19 cellular contexts compared by ENCODE assay signal in genomic region chr16:75112281-75113045, GRCh38. TPM values are rescaled to one million over a fixed set of nuclear protein-coding genes. Genes with fewer than 3 reads are reported as not detected.
DNase-seq lines count a peak whose midpoint lies in the region; ATAC-seq and TF ChIP-seq lines count a peak whose summit lies in the region.
"Had no signal": no experiment of that assay in that cellular context is flagged by ENCODE, and none has a peak within 500 bp of the region (broad histone marks: within the 10 kb centered on the region; RNA-seq: fewer than 3 reads in every experiment).

No MANE protein-coding gene starts in this region.

- intact Hi-C loops in activated CD4-positive, alpha-beta T cell treated with anti-CD3 and anti-CD28 coated beads for 36 hours (cut with DNase I, micrococcal nuclease), result loop anchor here (5.0 to 10.0 kb wide), 2 partner anchors 175 to 408 kb away; partner anchors contain the start of gene MLKL (in 1 of the 2)
- intact Hi-C loops in transverse colon (cut with DNase I; ENCODE audit: low total_unique reads), result no loop called here

- H3K27me3 Mint-ChIP-seq in activated CD4-positive, alpha-beta T cell treated with anti-CD3 and anti-CD28 coated beads, Interleukin-2, amount 10 ng/mL, durations not matched to agents 7 days and 5 days, result no peaks in the 10 kb centered on the region
- H3K27me3 Mint-ChIP-seq in activated CD4-positive, alpha-beta T cell treated with anti-CD3 and anti-CD28 coated beads for 36 hours, result peaks cover 6% of the 10 kb centered on the region
- no peaks in the 10 kb centered on the region for H3K27me3 Mint-ChIP-seq in type B pancreatic cell

- TF ChIP-seq POLR2A in transverse colon (IDR thresholded peaks at IDR 0.05), result no peak

- H3K9me3 ChIP-seq in KOPT-K1 (ENCODE audit: insufficient read depth, low read length, poor library complexity, severe bottlenecking), result no peaks in the 10 kb centered on the region
- no peaks in the 10 kb centered on the region for H3K9me3 ChIP-seq in iPS-20b (ENCODE audit: insufficient read depth, low read depth, low read length)
- no peaks in the 10 kb centered on the region for H3K9me3 ChIP-seq in skeletal muscle tissue (ENCODE audit: control insufficient read depth in 3 of 3, low read length in 3 of 3)
- H3K9me3 ChIP-seq in transverse colon, result no peaks in the 10 kb centered on the region

- H3K36me3 ChIP-seq in KOPT-K1 (ENCODE audit: insufficient read depth, low read length), result no peaks in the 10 kb centered on the region
- H3K36me3 ChIP-seq in iPS-20b (ENCODE audit: insufficient read depth, low read depth, low read length), result no peaks in the 10 kb centered on the region
- H3K36me3 ChIP-seq in skeletal muscle tissue (ENCODE audit: control insufficient read depth in 3 of 3, insufficient read depth in 3 of 3, low read length in 3 of 3), result peaks cover 7 to 22% (median 20%) of the 10 kb centered on the region in 3 donors
- H3K36me3 ChIP-seq in transverse colon, result no peaks in the 10 kb centered on the region

- H3K27ac ChIP-seq in KOPT-K1 (ENCODE audit: low read depth, low read length, poor library complexity, severe bottlenecking), result peak overlapping the region; percentile 99
- H3K27ac ChIP-seq in iPS-20b (ENCODE audit: low read length), result no peak overlapping the region
- peak overlapping the region; percentile 96 for H3K27ac ChIP-seq in skeletal muscle tissue (ENCODE audit: low read depth, low read length)
- peak overlapping the region in 2 of 4 donors; percentile 69 to 90 for H3K27ac ChIP-seq in transverse colon

- WGBS in transverse colon (ENCODE audit: low coverage in 1 of 2), 2 donors, result 26 to 70% methylated on average over 7 to 25 of the region's 25 CpGs

- POLR2A ChIA-PET in activated CD4-positive, alpha-beta T cell treated with anti-CD3 and anti-CD28 coated beads, Interleukin-2, amount 10 ng/mL, durations not matched to agents 7 days and 5 days (lab: Charles Lee), result no interaction called here
- POLR2A ChIA-PET in activated CD4-positive, alpha-beta T cell treated with anti-CD3 and anti-CD28 coated beads for 36 hours (lab: Charles Lee), result interaction anchor here (0.6 to 3.9 kb wide), 3 partner anchors 13 to 161 kb away, joined by 3 to 23 read pairs (median 4); partner anchors contain the start of gene ZNRF1

- in situ Hi-C loops in transverse colon (cut with MboI; ENCODE audit: low pct_ligation_motif_present in 1 of 4, low pct_unique_long_range_greater_than_20kb in 1 of 4, low sequenced_read_pairs in 3 of 4), result loop anchor here in 1 of 4 donors (25.0 kb wide), 1 partner anchor 400 kb away; the partner anchor contains the start of gene MLKL

- H3K4me1 Mint-ChIP-seq in activated CD4-positive, alpha-beta T cell treated with anti-CD3 and anti-CD28 coated beads, Interleukin-2, amount 10 ng/mL, durations not matched to agents 7 days and 5 days, result peaks cover 46% of the 10 kb centered on the region
- peaks cover 50% of the 10 kb centered on the region for H3K4me1 Mint-ChIP-seq in activated CD4-positive, alpha-beta T cell treated with anti-CD3 and anti-CD28 coated beads for 36 hours
- H3K4me1 Mint-ChIP-seq in type B pancreatic cell (ENCODE audit: unreplicated experiment), result peaks cover 9% of the 10 kb centered on the region

- peaks cover 14% of the 10 kb centered on the region; the same call in 1 of the 2 replicates for H3K4me1 ChIP-seq in iPS-20b (ENCODE audit: insufficient read depth, low read length)
- H3K4me1 ChIP-seq in skeletal muscle tissue (ENCODE audit: control insufficient read depth in 3 of 3, insufficient read depth in 3 of 3, low read length in 3 of 3), result peaks cover 77 to 81% (median 80%) of the 10 kb centered on the region in 3 donors
- H3K4me1 ChIP-seq in transverse colon, result peaks cover 39 to 64% (median 42%) of the 10 kb centered on the region in 4 donors

- no peak for TF ChIP-seq EP300 in transverse colon (IDR thresholded peaks at IDR 0.05; ENCODE audit: low read depth)

- no peak overlapping the region for H3K4me3 Mint-ChIP-seq in activated CD4-positive, alpha-beta T cell treated with anti-CD3 and anti-CD28 coated beads, Interleukin-2, amount 10 ng/mL, durations not matched to agents 7 days and 5 days
- H3K4me3 Mint-ChIP-seq in activated CD4-positive, alpha-beta T cell treated with anti-CD3 and anti-CD28 coated beads for 36 hours, result no peak overlapping the region
- no peak overlapping the region for H3K4me3 Mint-ChIP-seq in type B pancreatic cell
- H3K4me3 Mint-ChIP-seq: effector memory CD8-positive, alpha-beta T cell had no signal

- ATAC-seq in activated CD4-positive, alpha-beta T cell treated with anti-CD3 and anti-CD28 coated beads for 36 hours, result no peak
- ATAC-seq: effector memory CD8-positive, alpha-beta T cell; SK-N-SH treated with all-trans-retinoic acid at 6 μM for 48 hours had no signal

- no peaks in the 10 kb centered on the region for H3K9me3 Mint-ChIP-seq in activated CD4-positive, alpha-beta T cell treated with anti-CD3 and anti-CD28 coated beads, Interleukin-2, amount 10 ng/mL, durations not matched to agents 7 days and 5 days
- no peaks in the 10 kb centered on the region for H3K9me3 Mint-ChIP-seq in activated CD4-positive, alpha-beta T cell treated with anti-CD3 and anti-CD28 coated beads for 36 hours (ENCODE audit: low read depth)
- H3K9me3 Mint-ChIP-seq in type B pancreatic cell, result no peaks in the 10 kb centered on the region
- H3K9me3 Mint-ChIP-seq: effector memory CD8-positive, alpha-beta T cell had no signal

- TF ChIP-seq CTCF in type B pancreatic cell (conservative IDR thresholded peaks at IDR 0.05) (no peak), transverse colon (IDR thresholded peaks at IDR 0.05) (no peak)

- DNase-seq in activated CD4-positive, alpha-beta T cell treated with anti-CD3 and anti-CD28 coated beads, Interleukin-2, amount 10 ng/mL, durations not matched to agents 7 days and 5 days, result no peak
- DNase-seq in activated CD4-positive, alpha-beta T cell treated with anti-CD3 and anti-CD28 coated beads for 36 hours, result no peak
- DNase-seq in type B pancreatic cell (ENCODE audit: extremely low spot score, unreplicated experiment) (no peak), transverse colon (no peak), T1000 (lab: John Stamatoyannopoulos, UW) (no peak)
- DNase-seq: activated naive CD4-positive, alpha-beta T cell treated with Interleukin-2 at 50 U/mL for 16 hours; COR-L47; effector memory CD8-positive, alpha-beta T cell; foreskin fibroblast; GF-D8; NCI-H1436 treated with DMSO at 0.1 percent for 48 hours; NCI-H510A treated with DMSO at 0.1 percent for 48 hours; OCI-M1; stimulated activated CD4-positive, alpha-beta T cell treated with anti-CD3 and anti-CD28 coated beads, Interleukin-1b, Interleukin-23, amount 100 ng/mL, for 48 hours had no signal

- H3K27me3 ChIP-seq in iPS-20b (ENCODE audit: insufficient read depth, low read length), result no peaks in the 10 kb centered on the region
- no peaks in the 10 kb centered on the region for H3K27me3 ChIP-seq in skeletal muscle tissue (ENCODE audit: control insufficient read depth in 3 of 3, insufficient read depth in 3 of 3, low read length in 3 of 3)
- no peaks in the 10 kb centered on the region for H3K27me3 ChIP-seq in transverse colon

- H3K27ac Mint-ChIP-seq in activated CD4-positive, alpha-beta T cell treated with anti-CD3 and anti-CD28 coated beads, Interleukin-2, amount 10 ng/mL, durations not matched to agents 7 days and 5 days, result peak overlapping the region; percentile 62
- H3K27ac Mint-ChIP-seq in activated CD4-positive, alpha-beta T cell treated with anti-CD3 and anti-CD28 coated beads for 36 hours, result no peak overlapping the region
- H3K27ac Mint-ChIP-seq in type B pancreatic cell, result no peak overlapping the region

- H3K4me3 ChIP-seq in iPS-20b (ENCODE audit: low read length) (no peak overlapping the region), skeletal muscle tissue (ENCODE audit: low read length in 3 of 3) (no peak overlapping the region), transverse colon (no peak overlapping the region)

- CTCF ChIA-PET in activated CD4-positive, alpha-beta T cell treated with anti-CD3 and anti-CD28 coated beads, Interleukin-2, amount 10 ng/mL, durations not matched to agents 7 days and 5 days (lab: Charles Lee), result interaction anchor here (0.6 to 6.6 kb wide), 24 partner anchors 7 to 402 kb away, joined by 3 to 84 read pairs (median 6); partner anchors contain the start of genes WDR59 and ZNRF1
- CTCF ChIA-PET in activated CD4-positive, alpha-beta T cell treated with anti-CD3 and anti-CD28 coated beads for 36 hours (lab: Charles Lee), result interaction anchor here (0.7 to 6.7 kb wide), 19 partner anchors 13 to 299 kb away, joined by 3 to 114 read pairs (median 5); partner anchors contain the start of genes WDR59, ZFP1 and ZNRF1

- H3K9ac ChIP-seq in iPS-20b (ENCODE audit: low read depth, low read length) (peak overlapping the region; percentile 34; the same call in 1 of the 2 replicates), skeletal muscle tissue (ENCODE audit: low read depth in 1 of 3, low read length in 3 of 3) (peak overlapping the region; percentile 74 to 95 (median 76))

- no peaks in the 10 kb centered on the region for H3K36me3 Mint-ChIP-seq in activated CD4-positive, alpha-beta T cell treated with anti-CD3 and anti-CD28 coated beads, Interleukin-2, amount 10 ng/mL, durations not matched to agents 7 days and 5 days (ENCODE audit: low read depth)
- H3K36me3 Mint-ChIP-seq in activated CD4-positive, alpha-beta T cell treated with anti-CD3 and anti-CD28 coated beads for 36 hours (ENCODE audit: low read depth), result peaks cover 12% of the 10 kb centered on the region
- H3K36me3 Mint-ChIP-seq in type B pancreatic cell, result peaks cover 4% of the 10 kb centered on the region

RNA-seq across cellular contexts. Expression of gene LDHD, which starts 4.1 kb away (rescaled TPM):
- total RNA-seq in activated CD4-positive, alpha-beta T cell treated with anti-CD3 and anti-CD28 coated beads, Interleukin-2, amount 10 ng/mL, durations not matched to agents 7 days and 5 days, result under 1 TPM in 1 of 2 experiments, not detected in 1; 0.20 TPM
- total RNA-seq in activated CD4-positive, alpha-beta T cell treated with anti-CD3 and anti-CD28 coated beads for 36 hours, result under 1 TPM in 1 of 2 experiments, not detected in 1; 0.21 TPM
- total RNA-seq in skeletal muscle tissue, result 6.3 TPM
- total RNA-seq in type B pancreatic cell (ENCODE audit: low replicate concordance), result 0.69 and 1.8 TPM in 2 replicates
- total RNA-seq in transverse colon, result 100 to 1,000 TPM in 2 of 4 donors, 10 to 100 TPM in 2; 38.4 to 198 (median 104) TPM
- total RNA-seq: activated CD8-positive, alpha-beta memory T cell treated with anti-CD3 and anti-CD28 coated beads for 36 hours had no signal

RNA-seq across cellular contexts. Expression of gene ZFP1, which starts 35.9 kb away (rescaled TPM):
- 10 to 100 TPM; 11.4 to 13.1 TPM for total RNA-seq in activated CD4-positive, alpha-beta T cell treated with anti-CD3 and anti-CD28 coated beads, Interleukin-2, amount 10 ng/mL, durations not matched to agents 7 days and 5 days
- total RNA-seq in activated CD4-positive, alpha-beta T cell treated with anti-CD3 and anti-CD28 coated beads for 36 hours, result 10 to 100 TPM; 14.8 to 17.3 TPM
- total RNA-seq in skeletal muscle tissue (12.5 TPM), type B pancreatic cell (ENCODE audit: low replicate concordance) (10.0 and 19.8 TPM in 2 replicates), transverse colon (10 to 100 TPM in 1 of 4 donors, 1 to 10 TPM in 3; 1.1 to 56.7 (median 6.3) TPM)
